In the genomic region with DNA sequence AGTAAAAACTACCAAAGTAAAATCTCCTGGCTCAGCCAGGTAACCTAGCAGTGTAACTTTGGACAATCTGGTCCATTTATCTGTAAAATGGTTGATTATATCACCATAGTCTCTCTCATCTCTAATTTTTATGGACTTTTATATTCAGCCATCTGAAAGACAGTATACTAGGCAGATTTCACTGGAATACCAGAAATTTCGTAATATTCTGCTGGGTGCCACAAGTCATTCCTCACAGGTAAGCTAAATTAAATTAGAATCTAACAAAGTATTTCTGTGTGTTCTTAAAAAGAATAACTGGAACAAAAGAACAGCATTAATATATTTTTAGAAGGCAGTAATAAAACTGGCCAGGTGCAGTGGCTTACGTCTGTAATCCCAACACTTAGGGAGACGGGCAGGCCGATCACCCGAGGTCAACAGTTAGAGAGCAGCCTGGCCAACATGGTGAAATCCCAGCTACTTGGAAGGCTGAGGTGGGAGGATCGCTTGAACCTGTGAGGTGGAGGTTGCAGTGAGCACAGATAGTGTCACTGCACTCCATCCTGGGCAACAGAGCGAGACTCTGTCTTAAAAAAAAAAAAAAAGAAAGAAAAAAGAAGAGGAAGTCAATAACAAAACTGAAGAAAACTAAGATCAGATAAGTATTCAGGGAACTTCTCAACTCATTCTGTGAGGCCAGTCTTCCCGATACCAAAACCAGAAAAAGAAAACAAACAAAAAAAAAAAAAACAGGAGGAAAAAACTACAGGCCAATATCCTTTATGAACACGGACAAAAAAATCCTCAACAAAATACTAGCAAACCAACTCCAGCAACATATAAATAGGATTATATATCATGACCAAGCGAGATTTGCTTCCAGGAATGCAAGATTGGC, we compare ENCODE assay signal across 30 cellular contexts. TPM values are rescaled to one million over a fixed set of nuclear protein-coding genes. Genes with fewer than 3 reads are reported as not detected.
DNase-seq lines count a peak whose midpoint lies in the region; ATAC-seq, FAIRE-seq and TF ChIP-seq lines count a peak whose summit lies in the region.
"Had no signal": no experiment of that assay in that cellular context is flagged by ENCODE, and none has a peak within 500 bp of the region (broad histone marks: within the 10 kb centered on the region; RNA-seq: fewer than 3 reads in every experiment).

No MANE protein-coding gene starts in this region.

- H3K4me1 ChIP-seq in HepG2 (ENCODE audit: insufficient read depth, low read length) (no peaks in the 10 kb centered on the region), right lobe of liver (no peaks in the 10 kb centered on the region), GM12878 (ENCODE audit: control insufficient read depth, insufficient read depth, low read length) (peaks cover 21% of the 10 kb centered on the region)
- H3K4me1 ChIP-seq: adrenal gland, body of pancreas, HAP-1, prostate gland, stomach, uterus had no signal

- TF ChIP-seq CTCF in HepG2 (CRISPR knock-in tag; IDR thresholded peaks at IDR 0.05) (no peak), right lobe of liver (IDR thresholded peaks at IDR 0.05) (no peak), GM12878 (IDR thresholded peaks at IDR 0.05 in 2 of 3, conservative IDR thresholded peaks at IDR 0.05 in 1 of 3; ENCODE audit: control insufficient read depth in 2 of 3, extremely low read depth in 1 of 3, insufficient read depth in 1 of 3, low read depth in 3 of 3, low read length in 3 of 3) (no peak)
- no peak for TF ChIP-seq CTCF in activated CD8-positive, alpha-beta T cell treated with anti-CD3 and anti-CD28 coated beads for 36 hours (IDR thresholded peaks at IDR 0.05)

- no peaks in the 10 kb centered on the region for H3K9me3 ChIP-seq in HepG2 (ENCODE audit: low read length)
- no peaks in the 10 kb centered on the region for H3K9me3 ChIP-seq in right lobe of liver
- H3K9me3 ChIP-seq in GM12878 (replicated peaks; ENCODE audit: control insufficient read depth, insufficient read depth, low read length): peaks cover 10% of the 10 kb centered on the region
- H3K9me3 ChIP-seq: adrenal gland, body of pancreas, prostate gland, uterus had no signal

- no peak overlapping the region for H3K9ac ChIP-seq in HepG2 (ENCODE audit: insufficient read depth, low read depth, low read length)
- no peak overlapping the region for H3K9ac ChIP-seq in GM12878 (ENCODE audit: control insufficient read depth, insufficient read depth, low read length)

- TF ChIP-seq EP300 in HepG2 (IDR thresholded peaks at IDR 0.05; ENCODE audit: low read depth in 2 of 2, low read length in 2 of 2) (no peak), HepG2 (CRISPR knock-in tag; IDR thresholded peaks at IDR 0.05; ENCODE audit: borderline replicate concordance) (no peak), GM12878 (IDR thresholded peaks at IDR 0.05; ENCODE audit: borderline replicate concordance in 1 of 2, control insufficient read depth in 1 of 2, low read depth in 2 of 2, low read length in 2 of 2) (no peak)

- ATAC-seq in HepG2: no peak
- ATAC-seq in right lobe of liver: no peak
- ATAC-seq in GM12878: peak; percentile 64
- no peak for ATAC-seq in activated CD8-positive, alpha-beta T cell treated with anti-CD3 and anti-CD28 coated beads for 36 hours
- ATAC-seq: body of pancreas, esophagus mucosa, SK-N-SH treated with all-trans-retinoic acid at 6 μM for 48 hours had no signal

- H3K27me3 Mint-ChIP-seq in activated T-helper 1 cell treated with anti-CD3 and anti-CD28 coated beads, Interleukin-12 subunit alpha, Interleukin-12 subunit beta, Interleukin-2, Interleukin-4 antibody, amounts not matched to agents 30 ng/mL and 10 ng/mL and 1 ng/mL, durations not matched to agents 14 hours and 24 hours and 36 hours (ENCODE audit: insufficient read depth): peaks cover 17% of the 10 kb centered on the region
- H3K27me3 Mint-ChIP-seq in activated CD8-positive, alpha-beta T cell treated with anti-CD3 and anti-CD28 coated beads for 36 hours: peaks cover 4% of the 10 kb centered on the region
- H3K27me3 Mint-ChIP-seq: CD4-positive, alpha-beta T cell had no signal

- H3K27me3 ChIP-seq in HepG2 (ENCODE audit: control insufficient read depth in 1 of 2, insufficient read depth in 2 of 2, low read length in 2 of 2): no peaks in the 10 kb centered on the region
- no peaks in the 10 kb centered on the region for H3K27me3 ChIP-seq in right lobe of liver
- no peaks in the 10 kb centered on the region for H3K27me3 ChIP-seq in GM12878 (replicated peaks in 1 of 2; ENCODE audit: control insufficient read depth in 2 of 2, insufficient read depth in 2 of 2, low read length in 1 of 2)
- H3K27me3 ChIP-seq: adrenal gland, body of pancreas, stomach, uterus had no signal

- CTCF ChIA-PET in HepG2 (lab: Yijun Ruan, JAX; ENCODE audit: low intra/inter-chr PET ratio, low total read pairs) (no interaction called here), GM12878 (lab: Yijun Ruan, JAX) (interaction anchor here (1.0 to 1.2 kb wide), 2 partner anchors 31 to 148 kb away, joined by 4 read pairs; no protein-coding TSS in a partner anchor)
- CTCF ChIA-PET in activated CD8-positive, alpha-beta T cell treated with anti-CD3 and anti-CD28 coated beads for 36 hours (lab: Charles Lee): no interaction called here

- no peak overlapping the region for H3K4me3 ChIP-seq in HepG2 (replicated peaks in 1 of 3; ENCODE audit: insufficient read depth in 1 of 3, low read depth in 2 of 3, low read length in 3 of 3)
- no peak overlapping the region for H3K4me3 ChIP-seq in right lobe of liver
- no peak overlapping the region for H3K4me3 ChIP-seq in GM12878
- H3K4me3 ChIP-seq: adrenal gland, body of pancreas, HAP-1, left ventricle myocardium inferior, prostate gland, stomach, uterus had no signal

- peaks cover 7% of the 10 kb centered on the region for H3K4me1 Mint-ChIP-seq in activated T-helper 1 cell treated with anti-CD3 and anti-CD28 coated beads, Interleukin-12 subunit alpha, Interleukin-12 subunit beta, Interleukin-2, Interleukin-4 antibody, amounts not matched to agents 30 ng/mL and 10 ng/mL and 1 ng/mL, durations not matched to agents 14 hours and 24 hours and 36 hours (ENCODE audit: low read depth)
- peaks cover 5% of the 10 kb centered on the region for H3K4me1 Mint-ChIP-seq in activated CD8-positive, alpha-beta T cell treated with anti-CD3 and anti-CD28 coated beads for 36 hours (ENCODE audit: low read depth)

- WGBS in HepG2 (ENCODE audit: low lambda C conversion rate): 76% methylated on average over 10 of the region's 10 CpGs
- 76% methylated on average over 8 of the region's 10 CpGs for WGBS in right lobe of liver (ENCODE audit: insufficient coverage, low coverage, low lambda C conversion rate, missing lambda C conversion rate)
- WGBS in GM12878 (ENCODE audit: insufficient coverage, insufficient replicate concordance, low lambda C conversion rate, missing lambda C conversion rate): 59% methylated on average over 10 of the region's 10 CpGs

- TF ChIP-seq RAD21 in HepG2 (CRISPR knock-in tag; IDR thresholded peaks at IDR 0.05) (no peak), GM12878 (IDR thresholded peaks at IDR 0.05; ENCODE audit: insufficient read depth, low read depth, low read length) (no peak)

- in situ Hi-C loops in HepG2 (cut with HindIII; ENCODE audit: extremely low pct_ligation_motif_present, low pct_unique_long_range_greater_than_20kb): no loop called here
- in situ Hi-C loops in GM12878 (cut with MboI): no loop called here

- H3K36me3 Mint-ChIP-seq in activated T-helper 1 cell treated with anti-CD3 and anti-CD28 coated beads, Interleukin-12 subunit alpha, Interleukin-12 subunit beta, Interleukin-2, Interleukin-4 antibody, amounts not matched to agents 30 ng/mL and 10 ng/mL and 1 ng/mL, durations not matched to agents 14 hours and 24 hours and 36 hours (ENCODE audit: low read depth): no peaks in the 10 kb centered on the region
- H3K36me3 Mint-ChIP-seq in activated CD8-positive, alpha-beta T cell treated with anti-CD3 and anti-CD28 coated beads for 36 hours (ENCODE audit: low read depth): no peaks in the 10 kb centered on the region

- no TSS peak for BruUV-seq in HepG2 (replicated peaks; lab: Mats Ljungman, UMichigan)
- BruUV-seq in GM12878 (replicated peaks; lab: Mats Ljungman, UMichigan): no TSS peak

- H3K79me2 ChIP-seq in HepG2 (ENCODE audit: insufficient read depth, low read length) (no peaks in the 10 kb centered on the region), GM12878 (ENCODE audit: control insufficient read depth, insufficient read depth, low read length) (peaks cover 40% of the 10 kb centered on the region)

- intact Hi-C loops in HepG2 (cut with micrococcal nuclease; ENCODE audit: unreplicated experiment) (no loop called here), right lobe of liver (cut with DNase I) (no loop called here), GM12878 (cut with micrococcal nuclease; ENCODE audit: unreplicated experiment) (no loop called here)
- intact Hi-C loops in activated T-helper 1 cell treated with anti-CD3 and anti-CD28 coated beads, Interleukin-12 subunit alpha, Interleukin-12 subunit beta, Interleukin-2, Interleukin-4 antibody, amounts not matched to agents 30 ng/mL and 10 ng/mL and 1 ng/mL, durations not matched to agents 14 hours and 24 hours and 36 hours (cut with micrococcal nuclease): no loop called here
- intact Hi-C loops in activated CD8-positive, alpha-beta T cell treated with anti-CD3 and anti-CD28 coated beads for 36 hours (cut with micrococcal nuclease): no loop called here

- SMC1A ChIA-PET in GM12878 (lab: Charles Lee; ENCODE audit: uncharacterized antibody, unreplicated experiment): interaction anchor here (2.1 to 2.5 kb wide), 3 partner anchors 11 to 13 kb away, joined by 4 to 9 read pairs (median 5); no protein-coding TSS in a partner anchor

- H2AFZ ChIP-seq in HepG2 (ENCODE audit: low read length) (no peak overlapping the region), GM12878 (ENCODE audit: control insufficient read depth, low read depth, low read length) (no peak overlapping the region)

- H3K4me2 ChIP-seq in HepG2 (ENCODE audit: low read depth, low read length) (no peak overlapping the region), GM12878 (ENCODE audit: control insufficient read depth, insufficient read depth) (0 out of 2 replicates have a peak overlapping the region, but pooled peaks have one; percentile 21)

- DNase-seq in HepG2 (ENCODE audit: low spot score) (no peak), right lobe of liver (no peak), OCI-M1 (lab: John Stamatoyannopoulos, UW) (peak; percentile 68), GM12878 (ENCODE audit: low read depth, low spot score) (no peak), NCI-H2081 (lab: John Stamatoyannopoulos, UW) (no peak)
- DNase-seq in activated T-helper 1 cell treated with anti-CD3 and anti-CD28 coated beads, Interleukin-12 subunit alpha, Interleukin-12 subunit beta, Interleukin-2, Interleukin-4 antibody, amounts not matched to agents 30 ng/mL and 10 ng/mL and 1 ng/mL, durations not matched to agents 14 hours and 24 hours and 36 hours (ENCODE audit: low spot score): no peak
- no peak for DNase-seq in activated CD4-positive, alpha-beta T cell treated with anti-CD3 and anti-CD28 coated beads for 4 hours
- DNase-seq in activated CD8-positive, alpha-beta T cell treated with anti-CD3 and anti-CD28 coated beads for 36 hours: no peak
- DNase-seq: activated CD4-positive, alpha-beta T cell treated with anti-CD3 and anti-CD28 coated beads, Interleukin-2, amount 10 ng/mL, durations not matched to agents 24 days and 14 days; activated naive CD4-positive, alpha-beta T cell treated with anti-CD3 and anti-CD28 coated beads for 36 hours; adrenal gland; body of pancreas; CD4-positive, alpha-beta T cell; cerebellar nuclear complex; dermis blood vessel endothelial cell; left ventricle myocardium inferior; mesendoderm; NCI-H1417 treated with DMSO at 0.1 percent for 48 hours; NCI-H2107; NCI-H446; nucleus accumbens; stimulated activated CD4-positive, alpha-beta T cell treated with anti-CD3 and anti-CD28 coated beads, Interleukin-4, amount 100 ng/mL, for 1 hour; stomach; T-helper 2 cell; uterus had no signal

- no peaks in the 10 kb centered on the region for H3K36me3 ChIP-seq in HepG2 (replicated peaks in 1 of 2; ENCODE audit: control insufficient read depth in 1 of 2, insufficient read depth in 2 of 2, low read length in 2 of 2)
- H3K36me3 ChIP-seq in right lobe of liver: no peaks in the 10 kb centered on the region
- no peaks in the 10 kb centered on the region; a peak in 1 of 4 replicates for H3K36me3 ChIP-seq in GM12878 (ENCODE audit: control insufficient read depth in 2 of 2, insufficient read depth in 2 of 2, low read length in 1 of 2)
- H3K36me3 ChIP-seq: adrenal gland, HAP-1, left ventricle myocardium inferior, prostate gland, stomach, uterus had no signal

- H3K9me3 Mint-ChIP-seq in activated T-helper 1 cell treated with anti-CD3 and anti-CD28 coated beads, Interleukin-12 subunit alpha, Interleukin-12 subunit beta, Interleukin-2, Interleukin-4 antibody, amounts not matched to agents 30 ng/mL and 10 ng/mL and 1 ng/mL, durations not matched to agents 14 hours and 24 hours and 36 hours: peaks cover 5% of the 10 kb centered on the region
- peaks cover 6% of the 10 kb centered on the region for H3K9me3 Mint-ChIP-seq in activated CD8-positive, alpha-beta T cell treated with anti-CD3 and anti-CD28 coated beads for 36 hours
- H3K9me3 Mint-ChIP-seq: CD4-positive, alpha-beta T cell had no signal

- no peak for FAIRE-seq in HepG2 (lab: Jason Lieb, UNC)
- peak; percentile 83 for FAIRE-seq in GM12878 (lab: Jason Lieb, UNC)
- FAIRE-seq: islet of Langerhans had no signal

- TF ChIP-seq POLR2A in HepG2 (IDR thresholded peaks at IDR 0.05; ENCODE audit: insufficient read depth in 1 of 2, low read depth in 2 of 2, low read length in 2 of 2) (no peak), right lobe of liver (IDR thresholded peaks at IDR 0.05) (no peak), GM12878 (IDR thresholded peaks at IDR 0.05; ENCODE audit: low read depth, low read length) (no peak)

- H4K20me1 ChIP-seq in HepG2 (ENCODE audit: insufficient read depth, low read length) (no peaks in the 10 kb centered on the region), GM12878 (ENCODE audit: control insufficient read depth, insufficient read depth) (no peaks in the 10 kb centered on the region)

- no peak overlapping the region for H3K4me3 Mint-ChIP-seq in activated T-helper 1 cell treated with anti-CD3 and anti-CD28 coated beads, Interleukin-12 subunit alpha, Interleukin-12 subunit beta, Interleukin-2, Interleukin-4 antibody, amounts not matched to agents 30 ng/mL and 10 ng/mL and 1 ng/mL, durations not matched to agents 14 hours and 24 hours and 36 hours
- H3K4me3 Mint-ChIP-seq in activated CD8-positive, alpha-beta T cell treated with anti-CD3 and anti-CD28 coated beads for 36 hours: no peak overlapping the region
- H3K4me3 Mint-ChIP-seq: activated CD4-positive, alpha-beta T cell treated with anti-CD3 and anti-CD28 coated beads, Interleukin-2, amount 10 ng/mL, durations not matched to agents 24 days and 14 days; activated naive CD4-positive, alpha-beta T cell treated with anti-CD3 and anti-CD28 coated beads for 36 hours; CD4-positive, alpha-beta T cell had no signal

- no peak overlapping the region for H3K27ac ChIP-seq in HepG2 (ENCODE audit: extremely low read length, insufficient read depth, low read length)
- H3K27ac ChIP-seq in right lobe of liver: no peak overlapping the region
- H3K27ac ChIP-seq in GM12878 (ENCODE audit: control insufficient read depth, insufficient read depth): peak overlapping the region; percentile 44; the same call in 1 of the 2 replicates
- H3K27ac ChIP-seq: adrenal gland, body of pancreas, left ventricle myocardium inferior, prostate gland, stomach, uterus had no signal

- H3K27ac Mint-ChIP-seq in activated T-helper 1 cell treated with anti-CD3 and anti-CD28 coated beads, Interleukin-12 subunit alpha, Interleukin-12 subunit beta, Interleukin-2, Interleukin-4 antibody, amounts not matched to agents 30 ng/mL and 10 ng/mL and 1 ng/mL, durations not matched to agents 14 hours and 24 hours and 36 hours: no peak overlapping the region
- H3K27ac Mint-ChIP-seq in activated CD8-positive, alpha-beta T cell treated with anti-CD3 and anti-CD28 coated beads for 36 hours: no peak overlapping the region
- H3K27ac Mint-ChIP-seq: activated CD4-positive, alpha-beta T cell treated with anti-CD3 and anti-CD28 coated beads, Interleukin-2, amount 10 ng/mL, durations not matched to agents 24 days and 14 days; activated naive CD4-positive, alpha-beta T cell treated with anti-CD3 and anti-CD28 coated beads for 36 hours; CD4-positive, alpha-beta T cell had no signal

- POLR2A ChIA-PET in HepG2 (lab: Yijun Ruan, JAX) (no interaction called here), GM12878 (lab: Charles Lee) (interaction anchor here (0.7 to 1.1 kb wide), 2 partner anchors 34 to 36 kb away, joined by 3 read pairs; partner anchors contain the start of gene PIK3R3)
- POLR2A ChIA-PET in activated CD8-positive, alpha-beta T cell treated with anti-CD3 and anti-CD28 coated beads for 36 hours (lab: Charles Lee): no interaction called here

- RAD21 ChIA-PET in GM12878 (lab: Charles Lee; ENCODE audit: unreplicated experiment): no interaction called here

RNA-seq across cellular contexts. Expression of gene PIK3R3, which starts 35.9 kb away (rescaled TPM):
- total RNA-seq in HepG2 (2016; rRNA removed; fragmentation: Illumina TruSeq; extraction: Trizol) (6.9 and 9.7 TPM in 2 replicates), right lobe of liver (1 to 10 TPM; 2.0 to 4.3 (median 2.8) TPM), GM12878 (2014; rRNA removed) (17.5 and 18.8 TPM in 2 replicates), GM12878 (2014; rRNA removed; fragmentation: Illumina TruSeq; extraction: Trizol) (20.7 and 21.6 TPM in 2 replicates), GM12878 (2021) (24.6 and 27.0 TPM in 2 replicates)
- total RNA-seq in HepG2 (2016; cell fraction: cytosol; rRNA removed; fragmentation: Illumina TruSeq; extraction: Trizol; ENCODE audit: low read depth): 7.4 and 9.6 TPM in 2 replicates
- total RNA-seq in HepG2 (2016; cell fraction: insoluble cytoplasmic fraction; rRNA removed; fragmentation: Illumina TruSeq; extraction: Trizol): 6.5 and 9.3 TPM in 2 replicates
- 6.5 and 6.9 TPM in 2 replicates for total RNA-seq in HepG2 (2016; cell fraction: membrane; rRNA removed; fragmentation: Illumina TruSeq; extraction: Trizol)
- 7.1 and 7.2 TPM in 2 replicates for total RNA-seq in HepG2 (2016; cell fraction: nucleus; rRNA removed; fragmentation: Illumina TruSeq; extraction: Trizol)
- polyA plus RNA-seq in HepG2 (2011; rRNA removed) (0.31 and 0.37 TPM in 2 replicates), GM12878 (2011; rRNA removed) (18.2 and 28.3 TPM in 2 replicates), GM12878 (2014; fragmentation: Illumina TruSeq; extraction: Trizol) (21.4 and 29.7 TPM in 2 replicates), GM12878 (2014; fragmentation: Nextera tagmentation; extraction: Ambion mirVana) (1 to 10 TPM; 4.8 to 7.4 TPM), GM12878 (2014; rRNA removed) (15.2 and 15.3 TPM in 2 replicates), GM12878 (2016; fragmentation: Nextera tagmentation; extraction: Ambion mirVana) (10 to 100 TPM; 22.5 to 24.7 TPM)
- 0.13 and 0.38 TPM in 2 replicates for polyA plus RNA-seq in HepG2 (2011; cell fraction: cytosol; rRNA removed)
- 0.28 and 0.32 TPM in 2 replicates for polyA plus RNA-seq in HepG2 (2011; cell fraction: nucleus; rRNA removed)
- polyA plus RNA-seq in HepG2 (2012): 0.48 and 0.75 TPM in 2 replicates
- polyA plus RNA-seq in HepG2 (2016; cell fraction: cytosol; fragmentation: Illumina TruSeq; extraction: Trizol; ENCODE audit: low read depth): 0.50 and 0.64 TPM in 2 replicates
- polyA plus RNA-seq in HepG2 (2016; cell fraction: insoluble cytoplasmic fraction; fragmentation: Illumina TruSeq; extraction: Trizol; ENCODE audit: low read depth): 7.1 and 8.3 TPM in 2 replicates
- polyA plus RNA-seq in HepG2 (2016; cell fraction: membrane; fragmentation: Illumina TruSeq; extraction: Trizol; ENCODE audit: low read depth): 1.2 and 1.7 TPM in 2 replicates
- 4.5 and 5.8 TPM in 2 replicates for polyA plus RNA-seq in HepG2 (2016; cell fraction: nucleus; fragmentation: Illumina TruSeq; extraction: Trizol; ENCODE audit: insufficient read depth, low read depth)
- polyA minus RNA-seq in HepG2 (2011; rRNA and poly(A)+ RNA removed; ENCODE audit: low replicate concordance): 0.66 and 31.7 TPM in 2 replicates
- 0.26 and 1.1 TPM in 2 replicates for polyA minus RNA-seq in HepG2 (2011; cell fraction: cytosol; rRNA and poly(A)+ RNA removed)
- polyA minus RNA-seq in HepG2 (2011; cell fraction: nucleus; rRNA and poly(A)+ RNA removed): 0.52 and 0.87 TPM in 2 replicates
- 13.1 and 13.7 TPM in 2 replicates for total RNA-seq in GM12878 (2013; cell fraction: nucleolus; rRNA removed)
- polyA plus RNA-seq in GM12878 (2011; ENCODE audit: low read depth): 4.1 TPM
- polyA plus RNA-seq in GM12878 (2011; cell fraction: cytosol; rRNA removed): 11.8 and 12.6 TPM in 2 replicates
- polyA plus RNA-seq in GM12878 (2011; cell fraction: nucleus; rRNA removed): 9.0 and 11.0 TPM in 2 replicates
- polyA plus RNA-seq in GM12878 (2012): 5.6 and 5.7 TPM in 2 replicates
- 23.2 and 31.1 TPM in 2 replicates for polyA minus RNA-seq in GM12878 (2011; rRNA and poly(A)+ RNA removed)
- polyA minus RNA-seq in GM12878 (2011; cell fraction: cytosol; rRNA and poly(A)+ RNA removed): 9.0 and 12.0 TPM in 2 replicates
- polyA minus RNA-seq in GM12878 (2011; cell fraction: nucleus; rRNA and poly(A)+ RNA removed): 7.3 and 12.7 TPM in 2 replicates
- 3.6 TPM in 2 replicates for total RNA-seq in activated T-helper 1 cell treated with anti-CD3 and anti-CD28 coated beads, Interleukin-12 subunit alpha, Interleukin-12 subunit beta, Interleukin-2, Interleukin-4 antibody, amounts not matched to agents 30 ng/mL and 10 ng/mL and 1 ng/mL, durations not matched to agents 14 hours and 24 hours and 36 hours
- total RNA-seq in activated CD8-positive, alpha-beta T cell treated with anti-CD3 and anti-CD28 coated beads for 36 hours: 1 to 10 TPM; 1.3 to 1.4 TPM

Comparison
In these comparisons a context has a peak if more than half of its experiments do, and no peak if none do; other contexts are left out.
1. Of the 75 proteins assayed by ChIP-seq in both HepG2 and GM12878: peak only in HepG2: CEBPB; only in GM12878: none; in both: none; in neither: 74.